In the genomic region with DNA sequence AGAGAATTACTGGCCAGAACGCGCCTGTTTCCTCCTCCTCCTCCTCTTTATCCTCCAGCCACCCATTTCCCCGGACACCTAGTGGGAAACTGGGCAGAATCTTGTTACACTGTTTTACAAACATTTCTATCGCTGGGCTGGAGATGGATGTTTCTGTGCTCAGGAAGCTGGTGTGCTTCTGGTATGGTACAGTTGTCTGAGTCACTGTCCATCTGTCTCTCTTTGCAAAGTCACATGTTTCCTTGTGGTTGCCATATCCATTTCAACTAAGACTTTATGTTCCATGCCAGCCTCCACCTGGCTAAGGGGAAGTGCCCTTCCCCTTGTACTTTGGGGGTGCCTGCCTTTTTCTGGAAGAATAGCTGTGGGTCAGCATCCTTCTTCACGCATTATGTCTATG, we compare ENCODE assay signal across 12 cellular contexts. TPM values are rescaled to one million over a fixed set of nuclear protein-coding genes. Genes with fewer than 3 reads are reported as not detected.
DNase-seq lines count a peak whose midpoint lies in the region; ATAC-seq, FAIRE-seq and TF ChIP-seq lines count a peak whose summit lies in the region.
"Had no signal": no experiment of that assay in that cellular context is flagged by ENCODE, and none has a peak within 500 bp of the region (broad histone marks: within the 10 kb centered on the region; RNA-seq: fewer than 3 reads in every experiment).

No MANE protein-coding gene starts in this region.

- DNase-seq in Ammon's horn (ENCODE audit: low spot score), result peak; percentile 31
- DNase-seq in IMR-90, result peak; percentile 85
- DNase-seq in HepG2 (ENCODE audit: low spot score), result no peak
- DNase-seq in activated T-cell treated with anti-CD3 and anti-CD28 coated beads, Interleukin-2, amount 50 U/mL, for 24 hours, result no peak
- DNase-seq in NCI-H748 (lab: John Stamatoyannopoulos, UW; ENCODE audit: unreplicated experiment), result no peak
- DNase-seq in coronary artery (ENCODE audit: low spot score), result no peak
- DNase-seq: effector CD8-positive, alpha-beta T cell; left lung; NCI-H1048 had no signal

- BruUV-seq in IMR-90 (replicated peaks; lab: Mats Ljungman, UMichigan), result no TSS peak
- no TSS peak for BruUV-seq in HepG2 (replicated peaks; lab: Mats Ljungman, UMichigan)

- peak overlapping the region; percentile 96 for H3K14ac ChIP-seq in IMR-90 (replicated peaks; ENCODE audit: low read depth, low read length)

- H2BK5ac ChIP-seq in IMR-90 (ENCODE audit: low read depth, low read length, poor library complexity, severe bottlenecking), result peak overlapping the region; percentile 88

- dilution Hi-C loops in IMR-90 (cut with HindIII; ENCODE audit: low sequenced_read_pairs, unreplicated experiment), result no loop called here

- H3K4me3 ChIP-seq in IMR-90 (ENCODE audit: insufficient read depth, low read depth, low read length), result no peak overlapping the region
- H3K4me3 ChIP-seq in HepG2 (replicated peaks in 1 of 3; ENCODE audit: insufficient read depth in 1 of 3, low read depth in 2 of 3, low read length in 3 of 3), result no peak overlapping the region
- no peak overlapping the region for H3K4me3 ChIP-seq in coronary artery
- H3K4me3 ChIP-seq: left lung had no signal

- H3K4me1 ChIP-seq in IMR-90 (ENCODE audit: control insufficient read depth, insufficient read depth, low read length) (peaks cover 13% of the 10 kb centered on the region), HepG2 (ENCODE audit: insufficient read depth, low read length) (peaks cover 64% of the 10 kb centered on the region)

- H4K20me1 ChIP-seq in IMR-90 (ENCODE audit: insufficient read depth, low read length), result no peaks in the 10 kb centered on the region
- H4K20me1 ChIP-seq in HepG2 (ENCODE audit: insufficient read depth, low read length), result no peaks in the 10 kb centered on the region

- H3K9ac ChIP-seq in IMR-90 (ENCODE audit: low read depth, low read length) (no peak overlapping the region), HepG2 (ENCODE audit: insufficient read depth, low read depth, low read length) (no peak overlapping the region)

- H3K79me2 ChIP-seq in HepG2 (ENCODE audit: insufficient read depth, low read length), result no peaks in the 10 kb centered on the region

- no CpG with 5 or more reads among the region's 5 CpGs for WGBS in IMR-90 (ENCODE audit: extremely low coverage in 2 of 2, insufficient read length in 1 of 2), 2 experiments
- 97% methylated on average over 5 of the region's 5 CpGs for WGBS in HepG2 (ENCODE audit: low lambda C conversion rate)

- no peaks in the 10 kb centered on the region for H3K9me3 Mint-ChIP-seq in activated T-cell treated with anti-CD3 and anti-CD28 coated beads, Interleukin-2, amount 50 U/mL, for 24 hours

- H2BK20ac ChIP-seq in IMR-90 (ENCODE audit: low read depth, low read length), result peak overlapping the region; percentile 97

- H3K56ac ChIP-seq in IMR-90 (ENCODE audit: extremely low read depth, insufficient read depth, low read length), result peak overlapping the region; percentile 62

- intact Hi-C loops in IMR-90 (cut with micrococcal nuclease), result loop anchor here (2.0 kb wide), 2 partner anchors 285 to 429 kb away; partner anchors contain the start of genes CDK19 and GTF3C6
- intact Hi-C loops in HepG2 (cut with micrococcal nuclease; ENCODE audit: unreplicated experiment), result loop anchor here (2.0 to 10.0 kb wide), 4 partner anchors 65 to 469 kb away; no protein-coding TSS in a partner anchor

- peak overlapping the region; percentile 87 for H4K91ac ChIP-seq in IMR-90 (ENCODE audit: insufficient read depth, low read depth, low read length)

- CTCF ChIA-PET in IMR-90 (lab: Yijun Ruan, JAX) (interaction anchor here (0.9 to 1.3 kb wide), 2 partner anchors 470 to 482 kb away, joined by 3 to 7 read pairs; no protein-coding TSS in a partner anchor), HepG2 (lab: Yijun Ruan, JAX; ENCODE audit: low intra/inter-chr PET ratio, low total read pairs) (interaction anchor here (1.8 kb wide), 1 partner anchor 470 kb away, joined by 12 read pairs; no protein-coding TSS in a partner anchor)

- H2BK15ac ChIP-seq in IMR-90 (ENCODE audit: low read depth, low read length), result peak overlapping the region; percentile 93

- peak overlapping the region; percentile 94 for H2AK9ac ChIP-seq in IMR-90 (replicated peaks; ENCODE audit: low read depth, low read length, poor library complexity)

- H3K9me1 ChIP-seq in IMR-90 (ENCODE audit: insufficient read depth, low read length), result peaks cover 10% of the 10 kb centered on the region; the same call in 1 of the 2 replicates

- peak overlapping the region; percentile 73 for H3K27ac ChIP-seq in IMR-90 (ENCODE audit: insufficient read depth, low read length)
- H3K27ac ChIP-seq in angular gyrus (ENCODE audit: low read depth, low read length), result peak overlapping the region; percentile 1
- no peak overlapping the region for H3K27ac ChIP-seq in HepG2 (ENCODE audit: extremely low read length, insufficient read depth, low read length)
- peak overlapping the region in 1 of 2 donors; percentile 28 for H3K27ac ChIP-seq in coronary artery

- H3K4me2 ChIP-seq in IMR-90 (ENCODE audit: low read depth, low read length) (peak overlapping the region; percentile 40; the same call in 1 of the 2 replicates), HepG2 (ENCODE audit: low read depth, low read length) (no peak overlapping the region)

- peak overlapping the region; percentile 97 for H2BK120ac ChIP-seq in IMR-90 (ENCODE audit: low read depth, low read length)

- H3K4me1 Mint-ChIP-seq in activated T-cell treated with anti-CD3 and anti-CD28 coated beads, Interleukin-2, amount 50 U/mL, for 24 hours (ENCODE audit: low read depth), result peaks cover 11% of the 10 kb centered on the region

- peak overlapping the region; percentile 97 for H3K4ac ChIP-seq in IMR-90 (ENCODE audit: low read depth, low read length)

- peak overlapping the region; percentile 16; the same call in 1 of the 2 replicates for H4K5ac ChIP-seq in IMR-90 (ENCODE audit: low read depth, low read length)

- no peaks in the 10 kb centered on the region for H3K27me3 ChIP-seq in IMR-90 (ENCODE audit: control insufficient read depth, insufficient read depth, low read length)
- H3K27me3 ChIP-seq in HepG2 (ENCODE audit: control insufficient read depth in 1 of 2, insufficient read depth in 2 of 2, low read length in 2 of 2), result no peaks in the 10 kb centered on the region
- H3K27me3 ChIP-seq: left lung had no signal

- H3K4me3 Mint-ChIP-seq in activated T-cell treated with anti-CD3 and anti-CD28 coated beads, Interleukin-2, amount 50 U/mL, for 24 hours, result no peak overlapping the region

- H2AFZ ChIP-seq in IMR-90 (replicated peaks; ENCODE audit: low read length, poor library complexity) (peak overlapping the region; percentile 88), HepG2 (ENCODE audit: low read length) (no peak overlapping the region)

- in situ Hi-C loops in IMR-90 (cut with MboI; ENCODE audit: low sequenced_read_pairs), result loop anchor here (10.0 to 25.0 kb wide), 2 partner anchors 425 to 683 kb away; partner anchors contain the start of gene GTF3C6
- in situ Hi-C loops in HepG2 (cut with HindIII; ENCODE audit: extremely low pct_ligation_motif_present, low pct_unique_long_range_greater_than_20kb), result loop anchor here (10.0 kb wide), 1 partner anchor 465 kb away; no protein-coding TSS in a partner anchor

- peak overlapping the region; percentile 60 to 96 for H4K8ac ChIP-seq in IMR-90 (ENCODE audit: low read depth in 2 of 2, low read length in 2 of 2)

- H3K27ac Mint-ChIP-seq in activated T-cell treated with anti-CD3 and anti-CD28 coated beads, Interleukin-2, amount 50 U/mL, for 24 hours, result no peak overlapping the region

- TF ChIP-seq POLR2A in IMR-90 (IDR thresholded peaks at IDR 0.05; ENCODE audit: low read depth, low read length), result no peak
- TF ChIP-seq POLR2A in HepG2 (IDR thresholded peaks at IDR 0.05; ENCODE audit: insufficient read depth in 1 of 2, low read depth in 2 of 2, low read length in 2 of 2), result no peak

- H3K36me3 ChIP-seq in IMR-90 (ENCODE audit: control insufficient read depth, insufficient read depth, low read length) (no peaks in the 10 kb centered on the region), HepG2 (replicated peaks in 1 of 2; ENCODE audit: control insufficient read depth in 1 of 2, insufficient read depth in 2 of 2, low read length in 2 of 2) (no peaks in the 10 kb centered on the region)
- H3K36me3 ChIP-seq: left lung had no signal

- H3K79me1 ChIP-seq in IMR-90 (ENCODE audit: low read depth in 1 of 2, low read length in 2 of 2), result no peaks in the 10 kb centered on the region; a peak in 1 of 4 replicates

- TF ChIP-seq EP300 in HepG2 (IDR thresholded peaks at IDR 0.05; ENCODE audit: low read depth in 2 of 2, low read length in 2 of 2), result no peak
- no peak for TF ChIP-seq EP300 in HepG2 (CRISPR knock-in tag; IDR thresholded peaks at IDR 0.05; ENCODE audit: borderline replicate concordance)

- FAIRE-seq in HepG2 (lab: Jason Lieb, UNC), result no peak
- FAIRE-seq: GM19239 had no signal

- H3K9me3 ChIP-seq in IMR-90 (ENCODE audit: control insufficient read depth, insufficient read depth, low read length) (no peaks in the 10 kb centered on the region), HepG2 (ENCODE audit: low read length) (no peaks in the 10 kb centered on the region)
- H3K9me3 ChIP-seq: left lung had no signal

- H2AK5ac ChIP-seq in IMR-90 (ENCODE audit: low read depth, low read length), result peak overlapping the region; percentile 100

- POLR2A ChIA-PET in IMR-90 (lab: Charles Lee; ENCODE audit: unreplicated experiment), result interaction anchor here (0.8 kb wide), 1 partner anchor 345 kb away, joined by 3 read pairs; the partner anchor contains the start of gene AMD1
- POLR2A ChIA-PET in HepG2 (lab: Yijun Ruan, JAX), result interaction anchor here (1.4 kb wide), 1 partner anchor 26 kb away, joined by 3 read pairs; no protein-coding TSS in a partner anchor

- peak overlapping the region; percentile 65; the same call in 1 of the 2 replicates for H3K18ac ChIP-seq in IMR-90 (ENCODE audit: low read depth, low read length)

- H3K36me3 Mint-ChIP-seq in activated T-cell treated with anti-CD3 and anti-CD28 coated beads, Interleukin-2, amount 50 U/mL, for 24 hours (ENCODE audit: low read depth), result no peaks in the 10 kb centered on the region

- TF ChIP-seq RAD21 in IMR-90 (IDR thresholded peaks at IDR 0.05; ENCODE audit: low read length) (no peak), HepG2 (CRISPR knock-in tag; IDR thresholded peaks at IDR 0.05) (no peak)

- ATAC-seq in IMR-90 (ENCODE audit: low read depth) (peak; percentile 61), HepG2 (no peak), HG03135 (IDR thresholded peaks at IDR 0.05; ENCODE audit: unreplicated experiment) (no peak)

- no peak for TF ChIP-seq CTCF in IMR-90 (conservative IDR thresholded peaks at IDR 0.05; ENCODE audit: low read depth, low read length)
- no peak for TF ChIP-seq CTCF in HepG2 (CRISPR knock-in tag; IDR thresholded peaks at IDR 0.05)
- TF ChIP-seq CTCF in coronary artery (IDR thresholded peaks at IDR 0.05), result no peak

- H3K27me3 Mint-ChIP-seq in activated T-cell treated with anti-CD3 and anti-CD28 coated beads, Interleukin-2, amount 50 U/mL, for 24 hours, result no peaks in the 10 kb centered on the region

- H3K23ac ChIP-seq in IMR-90 (ENCODE audit: low read depth, low read length), result peak overlapping the region; percentile 74

RNA-seq across cellular contexts. Expression of gene SLC22A16, which starts 52.9 kb away (rescaled TPM):
- not detected in 2 replicates for total RNA-seq in IMR-90 (2012; rRNA removed)
- polyA plus RNA-seq in IMR-90 (2012; rRNA removed), result not detected in 2 replicates
- polyA plus RNA-seq in IMR-90 (2012; cell fraction: cytosol; rRNA removed), result not detected in 2 replicates
- polyA plus RNA-seq in IMR-90 (2012; cell fraction: nucleus; rRNA removed; ENCODE audit: low replicate concordance), result not detected in 2 replicates
- total RNA-seq in HepG2 (2016; rRNA removed; fragmentation: Illumina TruSeq; extraction: Trizol), result not detected in 2 replicates
- total RNA-seq in HepG2 (2016; cell fraction: cytosol; rRNA removed; fragmentation: Illumina TruSeq; extraction: Trizol; ENCODE audit: low read depth), result not detected in 2 replicates
- total RNA-seq in HepG2 (2016; cell fraction: insoluble cytoplasmic fraction; rRNA removed; fragmentation: Illumina TruSeq; extraction: Trizol), result not detected in 2 replicates
- total RNA-seq in HepG2 (2016; cell fraction: membrane; rRNA removed; fragmentation: Illumina TruSeq; extraction: Trizol), result not detected in 2 replicates
- not detected in 2 replicates for total RNA-seq in HepG2 (2016; cell fraction: nucleus; rRNA removed; fragmentation: Illumina TruSeq; extraction: Trizol)
- polyA plus RNA-seq in HepG2 (2011; rRNA removed), result 0.04 and 0.16 TPM in 2 replicates
- 0.12 TPM in 2 replicates for polyA plus RNA-seq in HepG2 (2011; cell fraction: cytosol; rRNA removed)
- 0.16 and 0.26 TPM in 2 replicates for polyA plus RNA-seq in HepG2 (2011; cell fraction: nucleus; rRNA removed)
- polyA plus RNA-seq in HepG2 (2012), result 0.32 and 0.34 TPM in 2 replicates
- not detected in 2 replicates for polyA plus RNA-seq in HepG2 (2016; cell fraction: cytosol; fragmentation: Illumina TruSeq; extraction: Trizol; ENCODE audit: low read depth)
- not detected in 2 replicates for polyA plus RNA-seq in HepG2 (2016; cell fraction: insoluble cytoplasmic fraction; fragmentation: Illumina TruSeq; extraction: Trizol; ENCODE audit: low read depth)
- polyA plus RNA-seq in HepG2 (2016; cell fraction: membrane; fragmentation: Illumina TruSeq; extraction: Trizol; ENCODE audit: low read depth), result not detected in 2 replicates
- polyA plus RNA-seq in HepG2 (2016; cell fraction: nucleus; fragmentation: Illumina TruSeq; extraction: Trizol; ENCODE audit: insufficient read depth, low read depth), result not detected in 2 replicates
- polyA minus RNA-seq in HepG2 (2011; rRNA and poly(A)+ RNA removed; ENCODE audit: low replicate concordance), result 0.26 TPM in 1 of 2 replicates, not detected in the other
- not detected in 2 replicates for polyA minus RNA-seq in HepG2 (2011; cell fraction: cytosol; rRNA and poly(A)+ RNA removed)
- polyA minus RNA-seq in HepG2 (2011; cell fraction: nucleus; rRNA and poly(A)+ RNA removed), result not detected in 2 replicates

Comparison
In these comparisons a context has a peak if more than half of its experiments do, and no peak if none do; other contexts are left out.
1. DNase-seq: peak in Ammon's horn (single experiment) and IMR-90 (single experiment); none in HepG2 (single experiment), activated T-cell treated with anti-CD3 and anti-CD28 coated beads, Interleukin-2, amount 50 U/mL, for 24 hours (single experiment), NCI-H748 (single experiment) and coronary artery (single experiment).